In genomic region chr7:128454808-128455555, GRCh38 we compare ENCODE assay signal across 8 cellular contexts. TPM values are rescaled to one million over a fixed set of nuclear protein-coding genes. Genes with fewer than 3 reads are reported as not detected.
DNase-seq lines count a peak whose midpoint lies in the region; ATAC-seq and TF ChIP-seq lines count a peak whose summit lies in the region.

No MANE protein-coding gene starts in this region.

- H3K23ac ChIP-seq in neuronal stem cell (ENCODE audit: low read depth, low read length, poor library complexity) = no peak overlapping the region

- H3K4me3 Mint-ChIP-seq in endothelial cell (ENCODE audit: unreplicated experiment) = peak overlapping the region; percentile 95

- H2BK120ac ChIP-seq in neuronal stem cell (ENCODE audit: low read depth, low read length) = no peak overlapping the region

- no peaks in the 10 kb centered on the region for H3K9me3 Mint-ChIP-seq in endothelial cell (ENCODE audit: unreplicated experiment)

- POLR2A ChIA-PET in GM10248 (lab: Yijun Ruan, JAX) = no interaction called here

- no peak overlapping the region for H4K8ac ChIP-seq in neuronal stem cell (ENCODE audit: low read depth, low read length)

- no CpG with 5 or more reads among the region's 26 CpGs for WGBS in neuronal stem cell (ENCODE audit: extremely low coverage in 2 of 2, insufficient read length in 2 of 2, insufficient replicate concordance in 1 of 2), 2 donors

- H2BK5ac ChIP-seq in neuronal stem cell (ENCODE audit: low read length) = no peak overlapping the region

- peaks cover 3% of the 10 kb centered on the region for H3K36me3 Mint-ChIP-seq in endothelial cell (ENCODE audit: low read depth, unreplicated experiment)

- no peak overlapping the region for H2BK12ac ChIP-seq in neuronal stem cell (ENCODE audit: low read length)

- H3K36me3 ChIP-seq in H7 (replicated peaks; ENCODE audit: control insufficient read depth, insufficient read depth, low read length) (peaks cover 5% of the 10 kb centered on the region), neuronal stem cell (replicated peaks in 1 of 2; ENCODE audit: control insufficient read depth in 2 of 2, insufficient read depth in 2 of 2, low read length in 2 of 2) (peaks cover 4 to 26% of the 10 kb centered on the region in 2 donors)

- DNase-seq in H7 = no peak
- DNase-seq in RPMI8226 = peak; percentile 37
- no peak for DNase-seq in endothelial cell (ENCODE audit: low spot score)
- peak; percentile 40 for DNase-seq in neuronal stem cell (ENCODE audit: low spot score)
- no peak for DNase-seq in GM10248 (ENCODE audit: extremely low spot score)
- DNase-seq in GM10266 (ENCODE audit: extremely low spot score) = no peak

- peaks cover 16 to 20% of the 10 kb centered on the region in 2 donors for H3K4me1 ChIP-seq in neuronal stem cell (ENCODE audit: control insufficient read depth in 2 of 2, insufficient read depth in 1 of 2, low read depth in 1 of 2, low read length in 2 of 2)

- H3K9me3 ChIP-seq in neuronal stem cell (replicated peaks in 1 of 2; ENCODE audit: control insufficient read depth in 2 of 2, insufficient read depth in 1 of 2, low read depth in 1 of 2, low read length in 2 of 2) = no peaks in the 10 kb centered on the region

- no peaks in the 10 kb centered on the region for H3K79me1 ChIP-seq in neuronal stem cell (ENCODE audit: low read depth, low read length)

- peak overlapping the region; percentile 60 for H3K18ac ChIP-seq in neuronal stem cell (ENCODE audit: low read length)

- peak overlapping the region; percentile 66 for H3K9ac ChIP-seq in neuronal stem cell (ENCODE audit: low read depth, low read length, poor library complexity)

- H3K27ac Mint-ChIP-seq in endothelial cell (ENCODE audit: unreplicated experiment) = peak overlapping the region; percentile 77

- peak overlapping the region; percentile 56 for H3K4me2 ChIP-seq in neuronal stem cell (ENCODE audit: insufficient read depth, low read length, poor library complexity, severe bottlenecking)

- no peak for TF ChIP-seq CTCF in endothelial cell (IDR thresholded peaks at IDR 0.05; ENCODE audit: unreplicated experiment)
- TF ChIP-seq CTCF in GM10248 (IDR thresholded peaks at IDR 0.05; ENCODE audit: control extremely low read depth, extremely low read depth, low read depth, missing control alignments) = no peak
- no peak for TF ChIP-seq CTCF in GM10266 (IDR thresholded peaks at IDR 0.05; ENCODE audit: control insufficient read depth, insufficient read depth, low read depth, missing control alignments)

- H2AK5ac ChIP-seq in neuronal stem cell (ENCODE audit: low read depth, low read length) = no peak overlapping the region

- H3K27me3 ChIP-seq in H7 (ENCODE audit: control insufficient read depth, insufficient read depth, low read length) = no peaks in the 10 kb centered on the region
- peaks cover 0 to 3% (median 0%) of the 10 kb centered on the region in 3 experiments for H3K27me3 ChIP-seq in neuronal stem cell (ENCODE audit: control insufficient read depth in 3 of 3, insufficient read depth in 3 of 3, low read depth in 1 of 3, low read length in 3 of 3)

- H2BK15ac ChIP-seq in neuronal stem cell (ENCODE audit: low read length) = no peak overlapping the region

- CTCF ChIA-PET in GM10248 (lab: Yijun Ruan, JAX) = interaction anchor here (0.9 to 7.9 kb wide), 11 partner anchors 11 to 57 kb away, joined by 3 to 143 read pairs (median 5); no protein-coding TSS in a partner anchor

- H3K4me3 ChIP-seq in H7 (ENCODE audit: insufficient read depth, low read depth, low read length) (peak overlapping the region; percentile 93), neuronal stem cell (ENCODE audit: low read length in 2 of 2) (peak overlapping the region; percentile 72 to 76)

- H2AFZ ChIP-seq in neuronal stem cell (ENCODE audit: low read length) = peak overlapping the region; percentile 88

- H3K27ac ChIP-seq in neuronal stem cell (replicated peaks; ENCODE audit: low read length) = peak overlapping the region; percentile 72

- peaks cover 11% of the 10 kb centered on the region for H3K27me3 Mint-ChIP-seq in endothelial cell (ENCODE audit: unreplicated experiment)

- no peak overlapping the region for H3K14ac ChIP-seq in neuronal stem cell (ENCODE audit: low read length)

- peaks cover 30% of the 10 kb centered on the region for H3K4me1 Mint-ChIP-seq in endothelial cell (ENCODE audit: unreplicated experiment)

- ATAC-seq in HG03571 (IDR thresholded peaks at IDR 0.05; ENCODE audit: unreplicated experiment) (no peak), HG02798 (IDR thresholded peaks at IDR 0.05; ENCODE audit: poor library complexity, unreplicated experiment) (no peak)

- H4K91ac ChIP-seq in neuronal stem cell (ENCODE audit: low read depth, low read length, poor library complexity) = no peak overlapping the region

- H3K4ac ChIP-seq in neuronal stem cell (ENCODE audit: low read length) = no peak overlapping the region

RNA-seq across cellular contexts. Expression of gene HILPDA, which starts 0.7 kb away (rescaled TPM):
- total RNA-seq in H7 (2014; rRNA removed; shearing (Covaris generic)) = 26.0 and 31.3 TPM in 2 replicates
- 13.1 TPM for total RNA-seq in endothelial cell (ENCODE audit: unreplicated experiment)
- 45.8 TPM for polyA plus RNA-seq in neuronal stem cell (2013, experiment 1 of 2)
- polyA plus RNA-seq in neuronal stem cell (2013, experiment 2 of 2) = 43.6 TPM

RNA-seq across cellular contexts. Expression of gene METTL2B, which starts 21.6 kb away (rescaled TPM):
- total RNA-seq in H7 (2014; rRNA removed; shearing (Covaris generic)) = 39.5 TPM in 2 replicates
- 26.9 TPM for total RNA-seq in endothelial cell (ENCODE audit: unreplicated experiment)
- 27.1 TPM for polyA plus RNA-seq in neuronal stem cell (2013, experiment 1 of 2)
- 25.9 TPM for polyA plus RNA-seq in neuronal stem cell (2013, experiment 2 of 2)

RNA-seq across cellular contexts. Expression of gene IMPDH1, which starts 45.2 kb away (rescaled TPM):
- 27.2 and 45.7 TPM in 2 replicates for total RNA-seq in H7 (2014; rRNA removed; shearing (Covaris generic))
- total RNA-seq in endothelial cell (ENCODE audit: unreplicated experiment) = 7.5 TPM
- 39.6 TPM for polyA plus RNA-seq in neuronal stem cell (2013, experiment 1 of 2)
- 38.1 TPM for polyA plus RNA-seq in neuronal stem cell (2013, experiment 2 of 2)

Comparison
In these comparisons a context has a peak if more than half of its experiments do, and no peak if none do; other contexts are left out.
1. DNase-seq: peak in RPMI8226 (single experiment) and neuronal stem cell (single experiment); none in H7 (single experiment), endothelial cell (single experiment), GM10248 (single experiment) and GM10266 (single experiment).